18 cellular contexts compared by ENCODE assay signal in genomic region chr12:114238808-114239207, GRCh38.
DNase-seq lines count a peak whose midpoint lies in the region; TF ChIP-seq lines count a peak whose summit lies in the region.
"Had no signal": no experiment of that assay in that cellular context is flagged by ENCODE, and none has a peak within 500 bp of the region (broad histone marks: within the 10 kb centered on the region; RNA-seq: fewer than 3 reads in every experiment).

No MANE protein-coding gene starts in this region.

- no peak for TF ChIP-seq RAD21 in SK-N-SH (IDR thresholded peaks at IDR 0.05; ENCODE audit: low read length)

- no peaks in the 10 kb centered on the region for H3K9me3 Mint-ChIP-seq in T-helper 2 cell treated with Interferon-gamma antibody and Interleukin-4, amounts not matched to agents 5 μg/mL and 100 μg/mL, for 36 hours

- H3K4me1 Mint-ChIP-seq in T-helper 2 cell treated with Interferon-gamma antibody and Interleukin-4, amounts not matched to agents 5 μg/mL and 100 μg/mL, for 36 hours (ENCODE audit: low read depth) = no peaks in the 10 kb centered on the region

- H3K4me3 ChIP-seq in AG09309 (ENCODE audit: control insufficient read depth, low read depth, low read length) = no peak overlapping the region
- no peak overlapping the region for H3K4me3 ChIP-seq in SK-N-SH (ENCODE audit: low read depth in 2 of 2, low read length in 1 of 2)
- no peak overlapping the region for H3K4me3 ChIP-seq in fibroblast of villous mesenchyme (ENCODE audit: low read depth, low read length)
- H3K4me3 ChIP-seq in mesodermal cell (ENCODE audit: extremely low read depth, insufficient read depth, low read length, poor library complexity, severe bottlenecking) = no peak overlapping the region
- H3K4me3 ChIP-seq: right lobe of liver, SJCRH30 had no signal

- H3K9ac ChIP-seq in SK-N-SH = no peak overlapping the region

- no peaks in the 10 kb centered on the region for H3K36me3 ChIP-seq in SK-N-SH (replicated peaks in 1 of 2; ENCODE audit: control insufficient read depth in 1 of 2, insufficient read depth in 2 of 2, low read length in 1 of 2)
- H3K36me3 ChIP-seq in mesodermal cell (ENCODE audit: control insufficient read depth, insufficient read depth, low read length) = no peaks in the 10 kb centered on the region
- H3K36me3 ChIP-seq: neutrophil, right lobe of liver, SJCRH30 had no signal

- H3K4me3 Mint-ChIP-seq in T-helper 2 cell treated with Interferon-gamma antibody and Interleukin-4, amounts not matched to agents 5 μg/mL and 100 μg/mL, for 36 hours = no peak overlapping the region
- H3K4me3 Mint-ChIP-seq: dendritic cell treated with granulocyte-macrophage colony-stimulating factor and Interleukin-4, amounts not matched to agents 40 ng/mL and 50 ng/mL, for 4 days had no signal

- no peaks in the 10 kb centered on the region for H3K27me3 Mint-ChIP-seq in T-helper 2 cell treated with Interferon-gamma antibody and Interleukin-4, amounts not matched to agents 5 μg/mL and 100 μg/mL, for 36 hours (ENCODE audit: low read depth)

- no peaks in the 10 kb centered on the region for H4K20me1 ChIP-seq in SK-N-SH (ENCODE audit: insufficient read depth)

- POLR2A ChIA-PET in SK-N-SH (lab: Yijun Ruan, JAX) = no interaction called here

- no peak for TF ChIP-seq EP300 in SK-N-SH (IDR thresholded peaks at IDR 0.05; ENCODE audit: borderline replicate concordance in 1 of 2, low read depth in 1 of 2, low read length in 1 of 2)

- H3K9me3 ChIP-seq in SK-N-SH = no peaks in the 10 kb centered on the region
- H3K9me3 ChIP-seq in mesodermal cell (ENCODE audit: control insufficient read depth, low read length) = no peaks in the 10 kb centered on the region
- H3K9me3 ChIP-seq: neutrophil, right lobe of liver, SJCRH30 had no signal

- no peaks in the 10 kb centered on the region for H3K9me2 ChIP-seq in SK-N-SH

- H3K4me1 ChIP-seq in SK-N-SH (ENCODE audit: control insufficient read depth in 1 of 2, insufficient read depth in 2 of 2, low read depth in 1 of 2, low read length in 1 of 2) = no peaks in the 10 kb centered on the region
- H3K4me1 ChIP-seq in mesodermal cell (ENCODE audit: control insufficient read depth, insufficient read depth, low read length, poor library complexity, severe bottlenecking) = peaks cover 30% of the 10 kb centered on the region
- H3K4me1 ChIP-seq: right lobe of liver, SJCRH30 had no signal

- TF ChIP-seq CTCF in AG09309 (IDR thresholded peaks at IDR 0.05; ENCODE audit: control insufficient read depth, insufficient read depth, low read depth, low read length, missing control alignments) = no peak
- TF ChIP-seq CTCF in SK-N-SH (IDR thresholded peaks at IDR 0.05) = no peak
- no peak for TF ChIP-seq CTCF in fibroblast of villous mesenchyme (IDR thresholded peaks at IDR 0.05; ENCODE audit: insufficient read depth, low read depth, low read length)

- CTCF ChIA-PET in SK-N-SH (lab: Yijun Ruan, JAX) = interaction anchor here (0.6 kb wide), 1 partner anchor 176 kb away, joined by 3 read pairs; no protein-coding TSS in a partner anchor

- H3K27me3 ChIP-seq in SK-N-SH (ENCODE audit: insufficient read depth) = peaks cover 17% of the 10 kb centered on the region; the same call in 1 of the 2 replicates
- H3K27me3 ChIP-seq: right lobe of liver, SJCRH30 had no signal

- DNase-seq in AG09309 (ENCODE audit: low read depth) (peak; percentile 28), SK-N-SH (no peak), fibroblast of villous mesenchyme (ENCODE audit: low read depth) (peak; percentile 55), H4 (ENCODE audit: low spot score) (no peak), cortex of kidney (lab: John Stamatoyannopoulos, UW) (no peak)
- no peak for DNase-seq in stimulated activated CD4-positive, alpha-beta T cell treated with anti-CD3 and anti-CD28 coated beads, Interleukin-15, amount 100 ng/mL, for 24 hours
- DNase-seq in T-helper 2 cell treated with Interferon-gamma antibody and Interleukin-4, amounts not matched to agents 5 μg/mL and 100 μg/mL, for 36 hours (ENCODE audit: low spot score) = no peak
- DNase-seq: activated gamma-delta T cell; midbrain; NCI-H1694 treated with DMSO at 0.1 percent for 48 hours; NCI-H526 treated with DMSO at 0.1 percent for 48 hours; right lobe of liver; SJCRH30; stimulated activated CD4-positive, alpha-beta T cell treated with anti-CD3 and anti-CD28 coated beads, Interleukin-2, amount 100 ng/mL, for 24 hours; T1000 had no signal

- H3K4me2 ChIP-seq in SK-N-SH = no peak overlapping the region

- no peak overlapping the region for H3K27ac ChIP-seq in SK-N-SH (ENCODE audit: low read depth in 2 of 2, low read length in 1 of 2)
- peak overlapping the region; percentile 36 for H3K27ac ChIP-seq in mesodermal cell (ENCODE audit: low read depth, low read length, severe bottlenecking)
- H3K27ac ChIP-seq: neutrophil, right lobe of liver, SJCRH30 had no signal

- no peak overlapping the region for H3K27ac Mint-ChIP-seq in T-helper 2 cell treated with Interferon-gamma antibody and Interleukin-4, amounts not matched to agents 5 μg/mL and 100 μg/mL, for 36 hours
- H3K27ac Mint-ChIP-seq: dendritic cell treated with granulocyte-macrophage colony-stimulating factor and Interleukin-4, amounts not matched to agents 40 ng/mL and 50 ng/mL, for 4 days had no signal

- H3F3A ChIP-seq in SK-N-SH (replicated peaks; ENCODE audit: insufficient read depth) = no peaks in the 10 kb centered on the region

- H2AFZ ChIP-seq in SK-N-SH (ENCODE audit: low read depth) = no peak overlapping the region

- WGBS in SK-N-SH (ENCODE audit: low lambda C conversion rate) = 16% methylated on average over 5 of the region's 5 CpGs
- 47 to 57% methylated on average over 4 of the region's 5 CpGs for WGBS in mesodermal cell (ENCODE audit: insufficient coverage in 2 of 2), 2 experiments

- H3K79me2 ChIP-seq in SK-N-SH (ENCODE audit: insufficient read depth) = no peaks in the 10 kb centered on the region

- no peaks in the 10 kb centered on the region for H3K36me3 Mint-ChIP-seq in T-helper 2 cell treated with Interferon-gamma antibody and Interleukin-4, amounts not matched to agents 5 μg/mL and 100 μg/mL, for 36 hours (ENCODE audit: low read depth)

TF ChIP-seq in SK-N-SH, 30 proteins besides CTCF, POLR2A, EP300 and RAD21:
- TF ChIP-seq EZH2phosphoT487 (IDR thresholded peaks at IDR 0.05; ENCODE audit: borderline replicate concordance, low read depth) = no peak
- TF ChIP-seq TCF12 (IDR thresholded peaks at IDR 0.05) = peak; percentile 54; the same call in 1 of the 2 replicates
- TF ChIP-seq RFX5 (IDR thresholded peaks at IDR 0.05; ENCODE audit: low read length) = no peak
- TF ChIP-seq FOSL2 (IDR thresholded peaks at IDR 0.05; ENCODE audit: borderline replicate concordance, low read depth) = peak; percentile 9; the same call in 1 of the 2 replicates
- TF ChIP-seq SMC3 (IDR thresholded peaks at IDR 0.05; ENCODE audit: low read depth, low read length) = no peak

Comparison
In these comparisons a context has a peak if more than half of its experiments do, and no peak if none do; other contexts are left out.
1. DNase-seq: peak in AG09309 (single experiment) and fibroblast of villous mesenchyme (single experiment); none in SK-N-SH (single experiment), H4 (single experiment), stimulated activated CD4-positive, alpha-beta T cell treated with anti-CD3 and anti-CD28 coated beads, Interleukin-15, amount 100 ng/mL, for 24 hours (single experiment), T-helper 2 cell treated with Interferon-gamma antibody and Interleukin-4, amounts not matched to agents 5 μg/mL and 100 μg/mL, for 36 hours (single experiment) and cortex of kidney (single experiment).